In genomic region chr10:112183329-112184051, GRCh38 we compare ENCODE assay signal across 8 cellular contexts. TPM values are rescaled to one million over a fixed set of nuclear protein-coding genes. Genes with fewer than 3 reads are reported as not detected.
DNase-seq lines count a peak whose midpoint lies in the region; ATAC-seq and TF ChIP-seq lines count a peak whose summit lies in the region.

Gene GPAM (minus strand): TSS chr10:112183765. CDS start chr10:112181784, 1,981 bp downstream.

- H3K27ac Mint-ChIP-seq in progenitor cell of endocrine pancreas, result peak within 1 kb of the TSS; percentile 99

- H3K36me3 Mint-ChIP-seq in progenitor cell of endocrine pancreas (ENCODE audit: insufficient read depth), result peaks cover 5% of the 10 kb centered on the region

- H3K27me3 Mint-ChIP-seq in progenitor cell of endocrine pancreas, result no peaks in the 10 kb centered on the region

- H3K4me3 Mint-ChIP-seq in progenitor cell of endocrine pancreas (ENCODE audit: low read depth), result peak within 1 kb of the TSS; percentile 95

- intact Hi-C loops in adrenal gland (cut with DNase I) (no loop called here), left cardiac atrium (cut with DNase I) (loop anchor here in 1 of 2 donors (5.0 kb wide), 1 partner anchor 124 kb away; no protein-coding TSS in a partner anchor), upper lobe of right lung (cut with DNase I) (no loop called here)

- WGBS in adrenal gland, 4 donors, result 0 to 3% (median 0%) methylated on average over 13 to 46 of the region's 46 CpGs

- peak in 1 of 2 donors; percentile 80 for TF ChIP-seq POLR2A in adrenal gland (IDR thresholded peaks at IDR 0.05)

- H3K27me3 ChIP-seq in adrenal gland (no peaks in the 10 kb centered on the region), upper lobe of right lung (no peaks in the 10 kb centered on the region)

- H3K27ac ChIP-seq in adrenal gland, result peak within 1 kb of the TSS; percentile 60 to 92 (median 79)
- peak within 1 kb of the TSS; percentile 81 for H3K27ac ChIP-seq in upper lobe of right lung

- H3K4me1 ChIP-seq in adrenal gland (replicated peaks in 1 of 2) (peaks cover 16 to 25% of the 10 kb centered on the region in 2 donors), upper lobe of right lung (peaks cover 9% of the 10 kb centered on the region)

- peaks cover 27% of the 10 kb centered on the region for H3K4me1 Mint-ChIP-seq in progenitor cell of endocrine pancreas (ENCODE audit: low read depth)

- H3K9me3 Mint-ChIP-seq in progenitor cell of endocrine pancreas (ENCODE audit: low read depth), result peaks cover 10% of the 10 kb centered on the region

- DNase-seq in GM12864 (ENCODE audit: low read depth), result peak; percentile 70
- DNase-seq in NCI-H1105 (lab: John Stamatoyannopoulos, UW), result peak; percentile 61
- peak; percentile 97 for DNase-seq in T follicular helper cell (ENCODE audit: low read depth)
- DNase-seq in adrenal gland, result peak; percentile 94 to 98 (median 96)
- DNase-seq in left cardiac atrium, result peak; percentile 95
- DNase-seq in progenitor cell of endocrine pancreas (ENCODE audit: low spot score, unreplicated experiment), result peak; percentile 100
- peak; percentile 97 for DNase-seq in upper lobe of right lung

- TF ChIP-seq CTCF in GM12864 (IDR thresholded peaks at IDR 0.05; ENCODE audit: low read depth, low read length, missing control alignments) (no peak), adrenal gland (IDR thresholded peaks at IDR 0.05) (peak in 1 of 6 experiments; percentile 27), progenitor cell of endocrine pancreas (IDR thresholded peaks at IDR 0.05; ENCODE audit: unreplicated experiment) (no peak), upper lobe of right lung (IDR thresholded peaks at IDR 0.05) (no peak)

- H3K36me3 ChIP-seq in adrenal gland (replicated peaks in 1 of 2) (peaks cover 0 to 5% of the 10 kb centered on the region in 2 donors), upper lobe of right lung (peaks cover 24% of the 10 kb centered on the region)

- H3K4me3 ChIP-seq in GM12864 (ENCODE audit: low read depth, low read length) (peak within 1 kb of the TSS; percentile 98), adrenal gland (peak within 1 kb of the TSS in 3 of 4 donors; percentile 30 to 67 (median 53)), upper lobe of right lung (peak within 1 kb of the TSS; percentile 86)

- ATAC-seq in HG02610 (IDR thresholded peaks at IDR 0.05; ENCODE audit: unreplicated experiment) (peak; percentile 95), left cardiac atrium (peak; percentile 95 to 99), upper lobe of right lung (peak; percentile 99)

- H3K9me3 ChIP-seq in adrenal gland (replicated peaks in 1 of 3) (no peaks in the 10 kb centered on the region), upper lobe of right lung (no peaks in the 10 kb centered on the region)

RNA-seq across cellular contexts. Expression of gene GPAM, which starts in this region (rescaled TPM):
- total RNA-seq in adrenal gland, result 100 to 1,000 TPM in 5 of 8 donors, 10 to 100 TPM in 3; 65.3 to 297 (median 112) TPM
- polyA plus RNA-seq in adrenal gland, result 10 to 100 TPM; 15.9 to 97.6 (median 34.2) TPM
- 100 to 1,000 TPM; 137 to 343 TPM for total RNA-seq in left cardiac atrium
- 19.7 and 20.1 TPM in 2 replicates for total RNA-seq in progenitor cell of endocrine pancreas
- total RNA-seq in upper lobe of right lung, result 34.0 TPM

Comparison
In these comparisons a context has a peak if more than half of its experiments do, and no peak if none do; other contexts are left out.
1. Peak in every context shown above with its lines: DNase-seq, ATAC-seq, H3K4me3 ChIP-seq and H3K27ac ChIP-seq.